ENCODE assay signal across 7 cellular contexts in genomic region chr17:75754378-75755204, GRCh38. TPM values are rescaled to one million over a fixed set of nuclear protein-coding genes. Genes with fewer than 3 reads are reported as not detected.
DNase-seq lines count a peak whose midpoint lies in the region; ATAC-seq and TF ChIP-seq lines count a peak whose summit lies in the region.

No MANE protein-coding gene starts in this region.

- H3K9me3 ChIP-seq in GM23248 (ENCODE audit: low read depth), result no peaks in the 10 kb centered on the region

- H3K79me2 ChIP-seq in GM23248 (ENCODE audit: insufficient read depth), result no peaks in the 10 kb centered on the region

- in situ Hi-C loops in GM23248 (cut with MboI), result loop anchor here (10.0 kb wide), 1 partner anchor 140 kb away; no protein-coding TSS in a partner anchor

- no peak for ATAC-seq in HG02763 (IDR thresholded peaks at IDR 0.05; ENCODE audit: unreplicated experiment)

- H3K27me3 ChIP-seq in GM23248 (replicated peaks; ENCODE audit: insufficient read depth) (no peaks in the 10 kb centered on the region), rectal smooth muscle tissue (ENCODE audit: control insufficient read depth, insufficient read depth, low read length) (no peaks in the 10 kb centered on the region)

- 63 to 65% methylated on average over 27 of the region's 27 CpGs for WGBS in GM23248 (ENCODE audit: low coverage in 1 of 2, low lambda C conversion rate in 2 of 2, missing lambda C conversion rate in 2 of 2), 2 experiments

- H3K4me2 ChIP-seq in GM23248 (ENCODE audit: unreplicated experiment), result no peak overlapping the region

- H4K20me1 ChIP-seq in GM23248 (ENCODE audit: insufficient read depth), result no peaks in the 10 kb centered on the region

- H3F3A ChIP-seq in GM23248 (ENCODE audit: insufficient read depth), result no peaks in the 10 kb centered on the region

- H3K4me1 ChIP-seq in GM23248 (ENCODE audit: insufficient read depth) (no peaks in the 10 kb centered on the region), rectal smooth muscle tissue (ENCODE audit: control insufficient read depth, insufficient read depth, low read length) (peaks cover 9% of the 10 kb centered on the region)

- H3K4me3 ChIP-seq in GM23248 (no peak overlapping the region), rectal smooth muscle tissue (ENCODE audit: low read length) (peak overlapping the region; percentile 33)

- DNase-seq in GM23248 (no peak), NCI-H226 (peak; percentile 46), ecto neural progenitor cell (ENCODE audit: low spot score) (peak; percentile 56), GM20000 (ENCODE audit: low spot score) (no peak), Ammon's horn (ENCODE audit: low spot score) (no peak)

- H3K36me3 ChIP-seq in GM23248 (ENCODE audit: low read depth) (no peaks in the 10 kb centered on the region), rectal smooth muscle tissue (ENCODE audit: control insufficient read depth, insufficient read depth, low read length) (peaks cover 26% of the 10 kb centered on the region)

- H2AFZ ChIP-seq in GM23248, result peak overlapping the region; percentile 72; the same call in 1 of the 2 replicates

- H3K9me2 ChIP-seq in GM23248 (ENCODE audit: insufficient read depth), result no peaks in the 10 kb centered on the region

- H3K9ac ChIP-seq in GM23248 (peak overlapping the region; percentile 66), rectal smooth muscle tissue (ENCODE audit: low read length) (no peak overlapping the region)

- TF ChIP-seq CTCF in GM20000 (IDR thresholded peaks at IDR 0.05; ENCODE audit: extremely low read depth, missing control alignments), result no peak

- no peak overlapping the region for H3K27ac ChIP-seq in GM23248
- H3K27ac ChIP-seq in rectal smooth muscle tissue (ENCODE audit: low read depth, low read length), result peak overlapping the region; percentile 45

RNA-seq across cellular contexts. Expression of gene GALK1, which starts 10.4 kb away (rescaled TPM):
- total RNA-seq in GM23248 (2014; rRNA removed; shearing (Covaris generic)), result 16.6 and 40.6 TPM in 2 replicates
- polyA plus RNA-seq in GM23248 (2016; fragmentation: Nextera tagmentation; extraction: Ambion mirVana), result 46.5 and 47.3 TPM in 2 replicates

RNA-seq across cellular contexts. Expression of gene UNK, which starts 30.0 kb away (rescaled TPM):
- 11.5 and 20.2 TPM in 2 replicates for total RNA-seq in GM23248 (2014; rRNA removed; shearing (Covaris generic))
- 12.4 and 13.3 TPM in 2 replicates for polyA plus RNA-seq in GM23248 (2016; fragmentation: Nextera tagmentation; extraction: Ambion mirVana)

RNA-seq across cellular contexts. Expression of gene ITGB4, which starts 33.3 kb away (rescaled TPM):
- total RNA-seq in GM23248 (2014; rRNA removed; shearing (Covaris generic)), result under 0.01 TPM in 1 of 2 replicates, not detected in the other
- polyA plus RNA-seq in GM23248 (2016; fragmentation: Nextera tagmentation; extraction: Ambion mirVana), result 1.1 and 1.5 TPM in 2 replicates

Comparison
In these comparisons a context has a peak if more than half of its experiments do, and no peak if none do; other contexts are left out.
1. DNase-seq: peak in NCI-H226 (single experiment) and ecto neural progenitor cell (single experiment); none in GM23248 (single experiment), GM20000 (single experiment) and Ammon's horn (single experiment).